9 cellular contexts compared by ENCODE assay signal in genomic region chr2:219737270-219737691, GRCh38.
DNase-seq lines count a peak whose midpoint lies in the region; ATAC-seq and TF ChIP-seq lines count a peak whose summit lies in the region.
"Had no signal": no experiment of that assay in that cellular context is flagged by ENCODE, and none has a peak within 500 bp of the region (broad histone marks: within the 10 kb centered on the region; RNA-seq: fewer than 3 reads in every experiment).

No MANE protein-coding gene starts in this region.

- TF ChIP-seq CTCF in AG10803 (conservative IDR thresholded peaks at IDR 0.05; ENCODE audit: low read length) (peak; percentile 55), WTC11 (IDR thresholded peaks at IDR 0.05) (no peak)

- ATAC-seq in WTC11 (peak; percentile 65), HG02763 (IDR thresholded peaks at IDR 0.05; ENCODE audit: unreplicated experiment) (no peak), T-cell (replicated peaks in 1 of 4) (no peak), HG03175 (IDR thresholded peaks at IDR 0.05; ENCODE audit: unreplicated experiment) (no peak)

- H3K4me1 Mint-ChIP-seq in WTC11 (peaks cover 32% of the 10 kb centered on the region), T-cell (no peaks in the 10 kb centered on the region)
- H3K4me1 Mint-ChIP-seq: activated CD4-positive, alpha-beta T cell treated with anti-CD3 and anti-CD28 coated beads, Interleukin-2, amount 10 ng/mL, durations not matched to agents 7 days and 5 days had no signal

- H3K9me3 Mint-ChIP-seq in WTC11 (no peaks in the 10 kb centered on the region), T-cell (no peaks in the 10 kb centered on the region)
- H3K9me3 Mint-ChIP-seq: activated CD4-positive, alpha-beta T cell treated with anti-CD3 and anti-CD28 coated beads, Interleukin-2, amount 10 ng/mL, durations not matched to agents 7 days and 5 days had no signal

- no peak overlapping the region for H3K4me3 ChIP-seq in AG10803 (ENCODE audit: low read length)

- H3K36me3 Mint-ChIP-seq in WTC11 (no peaks in the 10 kb centered on the region), T-cell (no peaks in the 10 kb centered on the region)

- H3K27ac Mint-ChIP-seq in WTC11 = no peak overlapping the region
- no peak overlapping the region for H3K27ac Mint-ChIP-seq in T-cell
- H3K27ac Mint-ChIP-seq: activated CD4-positive, alpha-beta T cell treated with anti-CD3 and anti-CD28 coated beads, Interleukin-2, amount 10 ng/mL, durations not matched to agents 7 days and 5 days had no signal

- DNase-seq in AG10803 (ENCODE audit: low read depth) = no peak
- DNase-seq in HT-29 (ENCODE audit: low spot score) = peak; percentile 15
- DNase-seq in WTC11 (ENCODE audit: low spot score) = no peak
- peak; percentile 47 for DNase-seq in iPS-NIHi7 (ENCODE audit: extremely low spot score)
- DNase-seq in T-cell = no peak
- no peak for DNase-seq in foreskin melanocyte
- DNase-seq: activated CD4-positive, alpha-beta T cell treated with anti-CD3 and anti-CD28 coated beads, Interleukin-2, amount 10 ng/mL, durations not matched to agents 7 days and 5 days had no signal

- H3K4me3 Mint-ChIP-seq in WTC11 = no peak overlapping the region
- no peak overlapping the region for H3K4me3 Mint-ChIP-seq in T-cell
- H3K4me3 Mint-ChIP-seq: activated CD4-positive, alpha-beta T cell treated with anti-CD3 and anti-CD28 coated beads, Interleukin-2, amount 10 ng/mL, durations not matched to agents 7 days and 5 days had no signal

- H3K27me3 Mint-ChIP-seq in WTC11 (ENCODE audit: low read depth) (no peaks in the 10 kb centered on the region), T-cell (peaks cover 20 to 25% of the 10 kb centered on the region in 2 donors)

- CTCF ChIA-PET in WTC11 (lab: Charles Lee) = interaction anchor here (0.6 to 3.8 kb wide), 14 partner anchors 7 to 361 kb away, joined by 3 to 38 read pairs (median 4); no protein-coding TSS in a partner anchor
- CTCF ChIA-PET in T-cell (lab: Charles Lee) = no interaction called here

- POLR2A ChIA-PET in WTC11 (lab: Charles Lee) (interaction anchor here (1.1 kb wide), 1 partner anchor 52 kb away, joined by 3 read pairs; no protein-coding TSS in a partner anchor), T-cell (lab: Charles Lee) (no interaction called here)

TF ChIP-seq in WTC11, 78 proteins besides CTCF, POLR2A, EP300 and RAD21:
- TF ChIP-seq ZMAT4 (CRISPR knock-in tag; IDR thresholded peaks at IDR 0.05) (no peak), TEAD4 (CRISPR knock-in tag; IDR thresholded peaks at IDR 0.05) (no peak), CREB1 (CRISPR knock-in tag; IDR thresholded peaks at IDR 0.05) (no peak), MLX (CRISPR knock-in tag; IDR thresholded peaks at IDR 0.05) (no peak), SMAD3 (CRISPR knock-in tag; IDR thresholded peaks at IDR 0.05; ENCODE audit: borderline replicate concordance) (no peak), ZNF219 (CRISPR knock-in tag; IDR thresholded peaks at IDR 0.05; ENCODE audit: borderline replicate concordance) (no peak), RORB (CRISPR knock-in tag; IDR thresholded peaks at IDR 0.05) (no peak), ELF4 (CRISPR knock-in tag; IDR thresholded peaks at IDR 0.05; ENCODE audit: low read depth) (no peak), USF2 (CRISPR knock-in tag; IDR thresholded peaks at IDR 0.05) (no peak), ATF3 (CRISPR knock-in tag; conservative IDR thresholded peaks at IDR 0.05) (no peak), STAT6 (CRISPR knock-in tag; conservative IDR thresholded peaks at IDR 0.05; ENCODE audit: low read depth) (no peak), EMX1 (CRISPR knock-in tag; IDR thresholded peaks at IDR 0.05) (no peak), GTF2I (CRISPR knock-in tag; conservative IDR thresholded peaks at IDR 0.05) (no peak), SP1 (CRISPR knock-in tag; conservative IDR thresholded peaks at IDR 0.05) (no peak), ERG (CRISPR knock-in tag; IDR thresholded peaks at IDR 0.05) (no peak), FOXK1 (CRISPR knock-in tag; IDR thresholded peaks at IDR 0.05) (no peak)

Comparison
In these comparisons a context has a peak if more than half of its experiments do, and no peak if none do; other contexts are left out.
1. DNase-seq: peak in HT-29 (single experiment) and iPS-NIHi7 (single experiment); none in AG10803 (single experiment), WTC11 (single experiment), T-cell (0 of 34) and foreskin melanocyte (single experiment).